ENCODE assay signal across 8 cellular contexts in the genomic region with DNA sequence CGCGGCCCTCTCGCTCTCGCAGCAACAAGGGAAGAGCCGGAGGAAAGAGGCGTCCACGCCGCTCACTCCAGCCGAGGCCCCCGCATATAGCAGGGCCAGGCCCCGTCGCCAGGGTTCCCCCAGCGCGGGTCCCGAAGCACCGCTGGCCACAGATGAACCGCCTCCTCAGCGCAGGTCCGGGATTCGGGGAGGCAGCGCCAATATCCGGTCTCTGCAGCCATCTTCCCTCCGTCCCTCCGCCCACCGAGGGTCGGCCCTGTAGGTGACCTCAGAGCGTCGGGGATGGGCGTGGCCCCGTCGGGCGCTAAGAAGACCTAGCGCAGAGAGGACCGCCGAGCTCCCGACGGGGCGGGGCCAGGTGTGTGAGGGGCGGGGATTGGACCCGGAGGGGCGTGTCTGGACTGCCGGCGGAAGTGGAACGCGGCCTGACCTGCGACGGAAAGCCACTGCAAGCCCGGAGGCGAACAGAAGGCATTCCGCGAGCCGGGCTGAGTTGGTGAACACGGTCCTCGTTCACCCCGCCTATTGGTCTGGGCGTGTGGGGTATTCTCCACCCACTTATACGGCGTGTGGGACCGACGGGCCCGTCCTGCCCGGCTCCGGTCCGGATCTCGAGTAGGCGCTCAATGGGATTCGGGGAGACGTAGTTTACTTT. TPM values are rescaled to one million over a fixed set of nuclear protein-coding genes. Genes with fewer than 3 reads are reported as not detected.
A peak's percentile ranks its signal among the peaks of the same experiment; 100 is the strongest.
DNase-seq lines count a peak whose midpoint lies in the region; ATAC-seq, FAIRE-seq and TF ChIP-seq lines count a peak whose summit lies in the region.

No MANE protein-coding gene starts in this region.

- peak; percentile 97 for ATAC-seq in HG03432 (IDR thresholded peaks at IDR 0.05; ENCODE audit: unreplicated experiment)

- no peak for TF ChIP-seq CTCF in kidney (IDR thresholded peaks at IDR 0.05; ENCODE audit: borderline replicate concordance, extremely low read depth, insufficient read depth)

- peaks cover 3 to 18% of the 10 kb centered on the region in 2 donors for H3K9me3 ChIP-seq in kidney (ENCODE audit: control insufficient read depth in 1 of 2, low read length in 2 of 2)

- no peak for FAIRE-seq in kidney (lab: Jason Lieb, UNC)

- DNase-seq in Ammon's horn (ENCODE audit: low spot score) (peak; percentile 93), NCI-H460 (ENCODE audit: extremely low read depth, low read depth) (peak; percentile 94), cerebellum (ENCODE audit: low spot score) (peak; percentile 97), kidney (peak; percentile 98)
- peak; percentile 98 for DNase-seq in activated CD4-positive, alpha-beta T cell treated with anti-CD3 and anti-CD28 coated beads for 1 hour
- peak; percentile 99 for DNase-seq in stimulated activated CD4-positive, alpha-beta T cell treated with anti-CD3 and anti-CD28 coated beads, Interleukin-15, amount 100 ng/mL, for 1 hour (ENCODE audit: low read depth in 1 of 2, low spot score in 1 of 2)

- peak overlapping the region; percentile 80 to 91 for H3K9ac ChIP-seq in kidney (ENCODE audit: low read length in 2 of 2)

- H3K27ac ChIP-seq in kidney (ENCODE audit: low read depth in 2 of 2, low read length in 2 of 2): peak overlapping the region; percentile 95 to 97

- TF ChIP-seq POLR2A in GM19193 (IDR thresholded peaks at IDR 0.05; ENCODE audit: extremely low read depth, insufficient read depth, insufficient read length): peak; percentile 94

- intact Hi-C loops in kidney (cut with DNase I): no loop called here

- H3K4me3 ChIP-seq in kidney (ENCODE audit: low read length in 2 of 2): peak overlapping the region; percentile 82 to 85

- H3K4me1 ChIP-seq in kidney (ENCODE audit: control insufficient read depth in 1 of 2, insufficient read depth in 1 of 2, low read depth in 1 of 2, low read length in 2 of 2): peaks cover 0 to 2% of the 10 kb centered on the region in 2 donors

- no peaks in the 10 kb centered on the region for H3K36me3 ChIP-seq in kidney (ENCODE audit: control insufficient read depth in 1 of 2, insufficient read depth in 2 of 2, low read length in 2 of 2)

RNA-seq across cellular contexts. Expression of gene MTHFS, which starts 26.8 kb away (rescaled TPM):
- total RNA-seq in NCI-H460 (2014; rRNA removed; shearing (Covaris generic)): 26.0 and 34.5 TPM in 2 replicates
- polyA plus RNA-seq in NCI-H460 (2014; cell fraction: nucleus; rRNA removed): 21.6 and 33.1 TPM in 2 replicates
- total RNA-seq in cerebellum (18.4 TPM), kidney (44.1 TPM)
- polyA plus RNA-seq in kidney (ENCODE audit: insufficient read depth, low read depth, low replicate concordance): 115 TPM

RNA-seq across cellular contexts. Expression of gene BCL2A1, which starts 47.4 kb away (rescaled TPM):
- not detected in 2 replicates for total RNA-seq in NCI-H460 (2014; rRNA removed; shearing (Covaris generic))
- not detected in 2 replicates for polyA plus RNA-seq in NCI-H460 (2014; cell fraction: nucleus; rRNA removed)
- total RNA-seq in cerebellum: 0.82 TPM
- total RNA-seq in kidney: 2.4 TPM
- 0.67 TPM for polyA plus RNA-seq in kidney (ENCODE audit: insufficient read depth, low read depth, low replicate concordance)

Comparison
In these comparisons a context has a peak if more than half of its experiments do, and no peak if none do; other contexts are left out.
1. Peak in every context shown above with its lines: DNase-seq, ATAC-seq, H3K4me3 ChIP-seq and H3K27ac ChIP-seq.